In the genomic region with DNA sequence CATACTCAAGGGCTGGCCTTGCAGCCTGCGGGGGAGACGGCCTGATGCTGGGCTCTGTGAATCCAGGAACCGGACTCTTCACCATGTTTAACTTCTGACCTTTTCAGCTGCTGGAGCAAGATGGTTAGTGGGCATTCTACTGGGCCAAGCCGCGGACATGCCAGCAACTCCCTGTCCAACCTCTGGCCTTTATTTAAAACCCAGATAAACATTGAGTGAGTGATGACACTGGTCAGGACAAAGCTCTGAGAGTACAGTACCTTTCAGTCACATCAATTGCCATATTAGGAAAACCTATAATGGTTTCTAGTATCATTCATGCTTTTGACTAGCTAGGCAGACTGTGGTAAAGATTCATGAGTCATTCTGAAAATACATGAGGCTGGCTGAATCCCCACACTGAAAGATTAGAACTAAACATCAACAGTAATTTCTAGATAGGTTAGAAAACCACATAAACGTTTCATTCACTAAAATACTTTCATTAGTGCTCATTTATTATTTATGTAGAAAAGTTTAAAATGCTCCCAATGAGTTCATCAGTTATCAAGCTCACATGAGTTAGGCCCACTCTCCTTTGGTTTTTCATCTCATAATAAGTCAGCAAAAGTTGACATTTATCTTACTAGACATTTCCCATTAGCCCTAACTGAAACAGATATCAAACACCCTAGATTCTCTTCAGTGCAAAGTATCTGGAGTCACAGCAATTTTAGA, we compare ENCODE assay signal across 1 cellular context.
A peak's percentile ranks its signal among the peaks of the same experiment; 100 is the strongest.
TF ChIP-seq lines count a peak whose summit lies in the region.

No MANE protein-coding gene starts in this region.

TF ChIP-seq in GM12878, 131 proteins besides CTCF, POLR2A, EP300 and RAD21 (continued from another document and continues in another):
- no peak for TF ChIP-seq STAT1 (conservative IDR thresholded peaks at IDR 0.05)
- TF ChIP-seq YY1 (IDR thresholded peaks at IDR 0.05; ENCODE audit: low read depth, low read length), result no peak
- TF ChIP-seq ZNF207 (IDR thresholded peaks at IDR 0.05; ENCODE audit: borderline replicate concordance), result no peak
- TF ChIP-seq GABPA (IDR thresholded peaks at IDR 0.05; ENCODE audit: low read depth), result peak; percentile 64
- TF ChIP-seq GATAD2B (conservative IDR thresholded peaks at IDR 0.05; ENCODE audit: low read depth), result no peak
- TF ChIP-seq IKZF1 (conservative IDR thresholded peaks at IDR 0.05), result peak; percentile 63
- TF ChIP-seq ASH2L (IDR thresholded peaks at IDR 0.05; ENCODE audit: borderline replicate concordance, low read depth), result no peak
- TF ChIP-seq STAT3 (IDR thresholded peaks at IDR 0.05; ENCODE audit: low read depth, low read length), result 0 out of 2 replicates have a peak, but pooled peaks have one; percentile 78
- no peak; the same call in 1 of the 2 replicates for TF ChIP-seq EED (IDR thresholded peaks at IDR 0.05; ENCODE audit: low read depth)
- no peak for TF ChIP-seq NR2C1 (IDR thresholded peaks at IDR 0.05)
- TF ChIP-seq, protein P1, sequence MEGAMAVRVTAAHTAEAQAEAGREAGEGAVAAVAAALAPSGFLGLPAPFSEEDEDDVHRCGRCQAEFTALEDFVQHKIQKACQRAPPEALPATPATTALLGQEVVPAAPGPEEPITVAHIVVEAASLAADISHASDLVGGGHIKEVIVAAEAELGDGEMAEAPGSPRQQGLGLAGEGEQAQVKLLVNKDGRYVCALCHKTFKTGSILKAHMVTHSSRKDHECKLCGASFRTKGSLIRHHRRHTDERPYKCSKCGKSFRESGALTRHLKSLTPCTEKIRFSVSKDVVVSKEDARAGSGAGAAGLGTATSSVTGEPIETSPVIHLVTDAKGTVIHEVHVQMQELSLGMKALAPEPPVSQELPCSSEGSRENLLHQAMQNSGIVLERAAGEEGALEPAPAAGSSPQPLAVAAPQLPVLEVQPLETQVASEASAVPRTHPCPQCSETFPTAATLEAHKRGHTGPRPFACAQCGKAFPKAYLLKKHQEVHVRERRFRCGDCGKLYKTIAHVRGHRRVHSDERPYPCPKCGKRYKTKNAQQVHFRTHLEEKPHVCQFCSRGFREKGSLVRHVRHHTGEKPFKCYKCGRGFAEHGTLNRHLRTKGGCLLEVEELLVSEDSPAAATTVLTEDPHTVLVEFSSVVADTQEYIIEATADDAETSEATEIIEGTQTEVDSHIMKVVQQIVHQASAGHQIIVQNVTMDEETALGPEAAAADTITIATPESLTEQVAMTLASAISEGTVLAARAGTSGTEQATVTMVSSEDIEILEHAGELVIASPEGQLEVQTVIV (IDR thresholded peaks at IDR 0.05; ENCODE audit: borderline replicate concordance, partially characterized antibody), result no peak
- no peak for TF ChIP-seq CBX3 (IDR thresholded peaks at IDR 0.05; ENCODE audit: borderline replicate concordance, low read depth)
- TF ChIP-seq, protein P2, sequence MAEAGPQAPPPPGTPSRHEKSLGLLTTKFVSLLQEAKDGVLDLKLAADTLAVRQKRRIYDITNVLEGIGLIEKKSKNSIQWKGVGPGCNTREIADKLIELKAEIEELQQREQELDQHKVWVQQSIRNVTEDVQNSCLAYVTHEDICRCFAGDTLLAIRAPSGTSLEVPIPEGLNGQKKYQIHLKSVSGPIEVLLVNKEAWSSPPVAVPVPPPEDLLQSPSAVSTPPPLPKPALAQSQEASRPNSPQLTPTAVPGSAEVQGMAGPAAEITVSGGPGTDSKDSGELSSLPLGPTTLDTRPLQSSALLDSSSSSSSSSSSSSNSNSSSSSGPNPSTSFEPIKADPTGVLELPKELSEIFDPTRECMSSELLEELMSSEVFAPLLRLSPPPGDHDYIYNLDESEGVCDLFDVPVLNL (IDR thresholded peaks at IDR 0.05; ENCODE audit: low read depth, low read length), result no peak
- TF ChIP-seq BHLHE40 (IDR thresholded peaks at IDR 0.05; ENCODE audit: borderline replicate concordance in 1 of 2, low read depth in 2 of 2, low read length in 1 of 2), result peak; percentile 85 to 94
- TF ChIP-seq MYB (IDR thresholded peaks at IDR 0.05; ENCODE audit: borderline replicate concordance, low read depth, low read length), result no peak
- TF ChIP-seq TCF7 (IDR thresholded peaks at IDR 0.05; ENCODE audit: borderline replicate concordance), result 0 out of 2 replicates have a peak, but pooled peaks have one; percentile 24
- TF ChIP-seq, protein P3, sequence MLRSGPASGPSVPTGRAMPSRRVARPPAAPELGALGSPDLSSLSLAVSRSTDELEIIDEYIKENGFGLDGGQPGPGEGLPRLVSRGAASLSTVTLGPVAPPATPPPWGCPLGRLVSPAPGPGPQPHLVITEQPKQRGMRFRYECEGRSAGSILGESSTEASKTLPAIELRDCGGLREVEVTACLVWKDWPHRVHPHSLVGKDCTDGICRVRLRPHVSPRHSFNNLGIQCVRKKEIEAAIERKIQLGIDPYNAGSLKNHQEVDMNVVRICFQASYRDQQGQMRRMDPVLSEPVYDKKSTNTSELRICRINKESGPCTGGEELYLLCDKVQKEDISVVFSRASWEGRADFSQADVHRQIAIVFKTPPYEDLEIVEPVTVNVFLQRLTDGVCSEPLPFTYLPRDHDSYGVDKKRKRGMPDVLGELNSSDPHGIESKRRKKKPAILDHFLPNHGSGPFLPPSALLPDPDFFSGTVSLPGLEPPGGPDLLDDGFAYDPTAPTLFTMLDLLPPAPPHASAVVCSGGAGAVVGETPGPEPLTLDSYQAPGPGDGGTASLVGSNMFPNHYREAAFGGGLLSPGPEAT (IDR thresholded peaks at IDR 0.05; ENCODE audit: low read depth), result peak; percentile 79
- peak; percentile 76; the same call in 1 of the 2 replicates for TF ChIP-seq BACH1 (IDR thresholded peaks at IDR 0.05; ENCODE audit: borderline replicate concordance)
- TF ChIP-seq HDAC2 (IDR thresholded peaks at IDR 0.05), result no peak
- no peak for TF ChIP-seq SIN3A (IDR thresholded peaks at IDR 0.05; ENCODE audit: low read depth, low read length)
- no peak for TF ChIP-seq KAT2A (conservative IDR thresholded peaks at IDR 0.05; ENCODE audit: control insufficient read depth, low read depth, low read length)
- no peak for TF ChIP-seq TARDBP (IDR thresholded peaks at IDR 0.05; ENCODE audit: borderline replicate concordance)
- no peak for TF ChIP-seq FOXK2 (IDR thresholded peaks at IDR 0.05)
- peak; percentile 96 for TF ChIP-seq RCOR1 (conservative IDR thresholded peaks at IDR 0.05; ENCODE audit: low read depth, low read length)
- TF ChIP-seq NRF1 (conservative IDR thresholded peaks at IDR 0.05; ENCODE audit: low read depth, low read length), result no peak
- TF ChIP-seq WRNIP1 (IDR thresholded peaks at IDR 0.05; ENCODE audit: borderline replicate concordance, low read depth, low read length), result no peak
- TF ChIP-seq, protein P4, sequence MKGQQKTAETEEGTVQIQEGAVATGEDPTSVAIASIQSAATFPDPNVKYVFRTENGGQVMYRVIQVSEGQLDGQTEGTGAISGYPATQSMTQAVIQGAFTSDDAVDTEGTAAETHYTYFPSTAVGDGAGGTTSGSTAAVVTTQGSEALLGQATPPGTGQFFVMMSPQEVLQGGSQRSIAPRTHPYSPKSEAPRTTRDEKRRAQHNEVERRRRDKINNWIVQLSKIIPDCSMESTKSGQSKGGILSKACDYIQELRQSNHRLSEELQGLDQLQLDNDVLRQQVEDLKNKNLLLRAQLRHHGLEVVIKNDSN (IDR thresholded peaks at IDR 0.05; ENCODE audit: borderline replicate concordance, extremely low read length, insufficient read depth, low read depth, low read length), result no peak
- TF ChIP-seq, protein P5, sequence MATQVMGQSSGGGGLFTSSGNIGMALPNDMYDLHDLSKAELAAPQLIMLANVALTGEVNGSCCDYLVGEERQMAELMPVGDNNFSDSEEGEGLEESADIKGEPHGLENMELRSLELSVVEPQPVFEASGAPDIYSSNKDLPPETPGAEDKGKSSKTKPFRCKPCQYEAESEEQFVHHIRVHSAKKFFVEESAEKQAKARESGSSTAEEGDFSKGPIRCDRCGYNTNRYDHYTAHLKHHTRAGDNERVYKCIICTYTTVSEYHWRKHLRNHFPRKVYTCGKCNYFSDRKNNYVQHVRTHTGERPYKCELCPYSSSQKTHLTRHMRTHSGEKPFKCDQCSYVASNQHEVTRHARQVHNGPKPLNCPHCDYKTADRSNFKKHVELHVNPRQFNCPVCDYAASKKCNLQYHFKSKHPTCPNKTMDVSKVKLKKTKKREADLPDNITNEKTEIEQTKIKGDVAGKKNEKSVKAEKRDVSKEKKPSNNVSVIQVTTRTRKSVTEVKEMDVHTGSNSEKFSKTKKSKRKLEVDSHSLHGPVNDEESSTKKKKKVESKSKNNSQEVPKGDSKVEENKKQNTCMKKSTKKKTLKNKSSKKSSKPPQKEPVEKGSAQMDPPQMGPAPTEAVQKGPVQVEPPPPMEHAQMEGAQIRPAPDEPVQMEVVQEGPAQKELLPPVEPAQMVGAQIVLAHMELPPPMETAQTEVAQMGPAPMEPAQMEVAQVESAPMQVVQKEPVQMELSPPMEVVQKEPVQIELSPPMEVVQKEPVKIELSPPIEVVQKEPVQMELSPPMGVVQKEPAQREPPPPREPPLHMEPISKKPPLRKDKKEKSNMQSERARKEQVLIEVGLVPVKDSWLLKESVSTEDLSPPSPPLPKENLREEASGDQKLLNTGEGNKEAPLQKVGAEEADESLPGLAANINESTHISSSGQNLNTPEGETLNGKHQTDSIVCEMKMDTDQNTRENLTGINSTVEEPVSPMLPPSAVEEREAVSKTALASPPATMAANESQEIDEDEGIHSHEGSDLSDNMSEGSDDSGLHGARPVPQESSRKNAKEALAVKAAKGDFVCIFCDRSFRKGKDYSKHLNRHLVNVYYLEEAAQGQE (IDR thresholded peaks at IDR 0.05; ENCODE audit: low read depth, low read length), result no peak
- peak; percentile 96 for TF ChIP-seq IRF4 (IDR thresholded peaks at IDR 0.05; ENCODE audit: low read depth, low read length)
- TF ChIP-seq CEBPB (IDR thresholded peaks at IDR 0.05; ENCODE audit: borderline replicate concordance in 1 of 2, low read depth in 2 of 2, low read length in 2 of 2), result peak in 1 of 2 experiments; percentile 97; a peak in 1 of 4 replicates
- no peak for TF ChIP-seq NFXL1 (IDR thresholded peaks at IDR 0.05; ENCODE audit: borderline replicate concordance)
- TF ChIP-seq TBL1XR1 (IDR thresholded peaks at IDR 0.05; ENCODE audit: low read depth, low read length), result peak; percentile 98
- no peak for TF ChIP-seq HDGF (IDR thresholded peaks at IDR 0.05)
- TF ChIP-seq RAD51 (IDR thresholded peaks at IDR 0.05), result no peak
- peak; percentile 81; the same call in 1 of the 2 replicates for TF ChIP-seq BCL11A (IDR thresholded peaks at IDR 0.05; ENCODE audit: low read depth, low read length)
- TF ChIP-seq, protein P6, sequence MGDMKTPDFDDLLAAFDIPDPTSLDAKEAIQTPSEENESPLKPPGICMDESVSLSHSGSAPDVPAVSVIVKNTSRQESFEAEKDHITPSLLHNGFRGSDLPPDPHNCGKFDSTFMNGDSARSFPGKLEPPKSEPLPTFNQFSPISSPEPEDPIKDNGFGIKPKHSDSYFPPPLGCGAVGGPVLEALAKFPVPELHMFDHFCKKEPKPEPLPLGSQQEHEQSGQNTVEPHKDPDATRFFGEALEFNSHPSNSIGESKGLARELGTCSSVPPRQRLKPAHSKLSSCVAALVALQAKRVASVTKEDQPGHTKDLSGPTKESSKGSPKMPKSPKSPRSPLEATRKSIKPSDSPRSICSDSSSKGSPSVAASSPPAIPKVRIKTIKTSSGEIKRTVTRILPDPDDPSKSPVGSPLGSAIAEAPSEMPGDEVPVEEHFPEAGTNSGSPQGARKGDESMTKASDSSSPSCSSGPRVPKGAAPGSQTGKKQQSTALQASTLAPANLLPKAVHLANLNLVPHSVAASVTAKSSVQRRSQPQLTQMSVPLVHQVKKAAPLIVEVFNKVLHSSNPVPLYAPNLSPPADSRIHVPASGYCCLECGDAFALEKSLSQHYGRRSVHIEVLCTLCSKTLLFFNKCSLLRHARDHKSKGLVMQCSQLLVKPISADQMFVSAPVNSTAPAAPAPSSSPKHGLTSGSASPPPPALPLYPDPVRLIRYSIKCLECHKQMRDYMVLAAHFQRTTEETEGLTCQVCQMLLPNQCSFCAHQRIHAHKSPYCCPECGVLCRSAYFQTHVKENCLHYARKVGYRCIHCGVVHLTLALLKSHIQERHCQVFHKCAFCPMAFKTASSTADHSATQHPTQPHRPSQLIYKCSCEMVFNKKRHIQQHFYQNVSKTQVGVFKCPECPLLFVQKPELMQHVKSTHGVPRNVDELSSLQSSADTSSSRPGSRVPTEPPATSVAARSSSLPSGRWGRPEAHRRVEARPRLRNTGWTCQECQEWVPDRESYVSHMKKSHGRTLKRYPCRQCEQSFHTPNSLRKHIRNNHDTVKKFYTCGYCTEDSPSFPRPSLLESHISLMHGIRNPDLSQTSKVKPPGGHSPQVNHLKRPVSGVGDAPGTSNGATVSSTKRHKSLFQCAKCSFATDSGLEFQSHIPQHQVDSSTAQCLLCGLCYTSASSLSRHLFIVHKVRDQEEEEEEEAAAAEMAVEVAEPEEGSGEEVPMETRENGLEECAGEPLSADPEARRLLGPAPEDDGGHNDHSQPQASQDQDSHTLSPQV (IDR thresholded peaks at IDR 0.05), result no peak
- TF ChIP-seq, protein P7, sequence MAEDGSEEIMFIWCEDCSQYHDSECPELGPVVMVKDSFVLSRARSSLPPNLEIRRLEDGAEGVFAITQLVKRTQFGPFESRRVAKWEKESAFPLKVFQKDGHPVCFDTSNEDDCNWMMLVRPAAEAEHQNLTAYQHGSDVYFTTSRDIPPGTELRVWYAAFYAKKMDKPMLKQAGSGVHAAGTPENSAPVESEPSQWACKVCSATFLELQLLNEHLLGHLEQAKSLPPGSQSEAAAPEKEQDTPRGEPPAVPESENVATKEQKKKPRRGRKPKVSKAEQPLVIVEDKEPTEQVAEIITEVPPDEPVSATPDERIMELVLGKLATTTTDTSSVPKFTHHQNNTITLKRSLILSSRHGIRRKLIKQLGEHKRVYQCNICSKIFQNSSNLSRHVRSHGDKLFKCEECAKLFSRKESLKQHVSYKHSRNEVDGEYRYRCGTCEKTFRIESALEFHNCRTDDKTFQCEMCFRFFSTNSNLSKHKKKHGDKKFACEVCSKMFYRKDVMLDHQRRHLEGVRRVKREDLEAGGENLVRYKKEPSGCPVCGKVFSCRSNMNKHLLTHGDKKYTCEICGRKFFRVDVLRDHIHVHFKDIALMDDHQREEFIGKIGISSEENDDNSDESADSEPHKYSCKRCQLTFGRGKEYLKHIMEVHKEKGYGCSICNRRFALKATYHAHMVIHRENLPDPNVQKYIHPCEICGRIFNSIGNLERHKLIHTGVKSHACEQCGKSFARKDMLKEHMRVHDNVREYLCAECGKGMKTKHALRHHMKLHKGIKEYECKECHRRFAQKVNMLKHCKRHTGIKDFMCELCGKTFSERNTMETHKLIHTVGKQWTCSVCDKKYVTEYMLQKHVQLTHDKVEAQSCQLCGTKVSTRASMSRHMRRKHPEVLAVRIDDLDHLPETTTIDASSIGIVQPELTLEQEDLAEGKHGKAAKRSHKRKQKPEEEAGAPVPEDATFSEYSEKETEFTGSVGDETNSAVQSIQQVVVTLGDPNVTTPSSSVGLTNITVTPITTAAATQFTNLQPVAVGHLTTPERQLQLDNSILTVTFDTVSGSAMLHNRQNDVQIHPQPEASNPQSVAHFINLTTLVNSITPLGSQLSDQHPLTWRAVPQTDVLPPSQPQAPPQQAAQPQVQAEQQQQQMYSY (CRISPR knock-in tag; IDR thresholded peaks at IDR 0.05), result no peak
- peak; percentile 84 for TF ChIP-seq PAX5 (IDR thresholded peaks at IDR 0.05; ENCODE audit: borderline replicate concordance, low read depth, low read length)
- TF ChIP-seq SMAD5 (IDR thresholded peaks at IDR 0.05; ENCODE audit: low read depth), result no peak
